In the genomic region with DNA sequence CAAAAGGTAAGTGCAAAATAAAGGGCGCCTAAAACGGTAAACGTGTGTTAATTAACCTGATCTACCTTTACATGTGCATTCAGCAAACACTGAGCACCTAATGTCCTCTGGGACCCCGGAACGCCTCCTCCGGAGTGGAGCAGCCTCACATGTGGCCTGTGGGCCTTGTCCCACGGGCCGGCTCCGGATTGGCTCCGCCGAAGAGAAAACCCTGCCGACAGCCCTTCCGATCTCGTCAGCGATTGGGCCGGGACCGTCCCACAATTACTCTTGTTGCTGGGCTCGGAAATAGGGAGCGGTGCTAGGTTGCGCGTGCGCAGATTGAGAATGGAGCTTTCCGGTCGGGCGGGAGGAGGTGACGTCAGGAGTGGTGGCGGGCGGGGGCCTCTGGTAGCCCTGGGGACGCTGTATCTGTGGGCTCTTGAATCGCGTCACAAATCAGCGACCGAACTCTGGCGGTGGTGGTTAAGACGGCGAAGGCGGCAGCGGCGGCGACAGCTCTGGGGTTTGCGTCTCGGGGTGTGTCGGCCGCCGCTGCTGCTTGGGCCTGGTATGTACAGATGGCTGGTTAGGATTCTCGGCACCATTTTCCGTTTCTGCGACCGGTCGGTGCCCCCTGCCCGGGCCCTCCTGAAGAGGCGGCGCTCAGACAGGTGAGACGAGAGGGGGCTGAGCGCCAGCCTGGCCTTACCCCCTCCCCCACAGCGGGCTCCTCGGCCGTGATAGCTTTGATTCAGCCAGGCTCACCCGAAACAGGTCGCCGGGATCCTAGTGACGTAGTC, we compare ENCODE assay signal across 1 cellular context.
TF ChIP-seq lines count a peak whose summit lies in the region.

A gene (plus strand): TSS at position 434 of the 782 bp plus-strand sequence. CDS start 119 bp downstream, at position 553.

TF ChIP-seq in GM12878, 131 proteins besides CTCF, POLR2A, EP300 and RAD21 (continued from another document and continues in another):
- TF ChIP-seq, protein P1, sequence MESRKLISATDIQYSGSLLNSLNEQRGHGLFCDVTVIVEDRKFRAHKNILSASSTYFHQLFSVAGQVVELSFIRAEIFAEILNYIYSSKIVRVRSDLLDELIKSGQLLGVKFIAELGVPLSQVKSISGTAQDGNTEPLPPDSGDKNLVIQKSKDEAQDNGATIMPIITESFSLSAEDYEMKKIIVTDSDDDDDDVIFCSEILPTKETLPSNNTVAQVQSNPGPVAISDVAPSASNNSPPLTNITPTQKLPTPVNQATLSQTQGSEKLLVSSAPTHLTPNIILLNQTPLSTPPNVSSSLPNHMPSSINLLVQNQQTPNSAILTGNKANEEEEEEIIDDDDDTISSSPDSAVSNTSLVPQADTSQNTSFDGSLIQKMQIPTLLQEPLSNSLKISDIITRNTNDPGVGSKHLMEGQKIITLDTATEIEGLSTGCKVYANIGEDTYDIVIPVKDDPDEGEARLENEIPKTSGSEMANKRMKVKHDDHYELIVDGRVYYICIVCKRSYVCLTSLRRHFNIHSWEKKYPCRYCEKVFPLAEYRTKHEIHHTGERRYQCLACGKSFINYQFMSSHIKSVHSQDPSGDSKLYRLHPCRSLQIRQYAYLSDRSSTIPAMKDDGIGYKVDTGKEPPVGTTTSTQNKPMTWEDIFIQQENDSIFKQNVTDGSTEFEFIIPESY (IDR thresholded peaks at IDR 0.05): no peak
- TF ChIP-seq EZH2 (IDR thresholded peaks at IDR 0.05; ENCODE audit: borderline replicate concordance, control insufficient read depth, low read depth, low read length) (no peak), HDAC2 (IDR thresholded peaks at IDR 0.05) (no peak), TCF12 (IDR thresholded peaks at IDR 0.05; ENCODE audit: low read depth, low read length) (no peak), RCOR1 (conservative IDR thresholded peaks at IDR 0.05; ENCODE audit: low read depth, low read length) (no peak), TBL1XR1 (IDR thresholded peaks at IDR 0.05; ENCODE audit: low read depth, low read length) (0 out of 2 replicates have a peak, but pooled peaks have one; percentile 11), JUNB (IDR thresholded peaks at IDR 0.05) (no peak), KLF5 (IDR thresholded peaks at IDR 0.05; ENCODE audit: partially characterized antibody) (no peak), ZNF217 (IDR thresholded peaks at IDR 0.05) (no peak), DPF2 (IDR thresholded peaks at IDR 0.05) (no peak; the same call in 1 of the 2 replicates), NR2C1 (IDR thresholded peaks at IDR 0.05) (no peak), SP1 (IDR thresholded peaks at IDR 0.05; ENCODE audit: low read depth, low read length) (peak; percentile 73), IKZF2 (IDR thresholded peaks at IDR 0.05) (no peak), SIN3A (IDR thresholded peaks at IDR 0.05; ENCODE audit: low read depth, low read length) (peak; percentile 46), SRF (IDR thresholded peaks at IDR 0.05; ENCODE audit: low read depth in 2 of 2, low read length in 2 of 2) (peak in 1 of 2 experiments; percentile 75; a peak in 1 of 4 replicates), CBX3 (IDR thresholded peaks at IDR 0.05; ENCODE audit: borderline replicate concordance, low read depth) (no peak), PAX8 (IDR thresholded peaks at IDR 0.05) (no peak), MYC (IDR thresholded peaks at IDR 0.05; ENCODE audit: insufficient read depth, insufficient read length, insufficient replicate concordance, low read length, severe bottlenecking) (no peak), BHLHE40 (IDR thresholded peaks at IDR 0.05; ENCODE audit: borderline replicate concordance in 1 of 2, low read depth in 2 of 2, low read length in 1 of 2) (peak in 1 of 2 experiments; percentile 50; a peak in 1 of 4 replicates), NFXL1 (IDR thresholded peaks at IDR 0.05; ENCODE audit: borderline replicate concordance) (no peak), YBX1 (IDR thresholded peaks at IDR 0.05) (no peak), ZZZ3 (IDR thresholded peaks at IDR 0.05; ENCODE audit: control insufficient read depth, insufficient read length, low read depth) (no peak), NFIC (IDR thresholded peaks at IDR 0.05; ENCODE audit: low read depth, low read length) (no peak), HCFC1 (IDR thresholded peaks at IDR 0.05; ENCODE audit: low read length) (peak; percentile 42; the same call in 1 of the 2 replicates), POU2F2 (IDR thresholded peaks at IDR 0.05; ENCODE audit: borderline replicate concordance, low read depth, low read length) (0 out of 3 replicates have a peak, but pooled peaks have one; percentile 5), JUND (IDR thresholded peaks at IDR 0.05; ENCODE audit: low read depth, low read length) (0 out of 2 replicates have a peak, but pooled peaks have one; percentile 40)
- TF ChIP-seq, protein P2, sequence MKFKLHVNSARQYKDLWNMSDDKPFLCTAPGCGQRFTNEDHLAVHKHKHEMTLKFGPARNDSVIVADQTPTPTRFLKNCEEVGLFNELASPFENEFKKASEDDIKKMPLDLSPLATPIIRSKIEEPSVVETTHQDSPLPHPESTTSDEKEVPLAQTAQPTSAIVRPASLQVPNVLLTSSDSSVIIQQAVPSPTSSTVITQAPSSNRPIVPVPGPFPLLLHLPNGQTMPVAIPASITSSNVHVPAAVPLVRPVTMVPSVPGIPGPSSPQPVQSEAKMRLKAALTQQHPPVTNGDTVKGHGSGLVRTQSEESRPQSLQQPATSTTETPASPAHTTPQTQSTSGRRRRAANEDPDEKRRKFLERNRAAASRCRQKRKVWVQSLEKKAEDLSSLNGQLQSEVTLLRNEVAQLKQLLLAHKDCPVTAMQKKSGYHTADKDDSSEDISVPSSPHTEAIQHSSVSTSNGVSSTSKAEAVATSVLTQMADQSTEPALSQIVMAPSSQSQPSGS (IDR thresholded peaks at IDR 0.05; ENCODE audit: low read length): 0 out of 2 replicates have a peak, but pooled peaks have one; percentile 22
- TF ChIP-seq, protein P3, sequence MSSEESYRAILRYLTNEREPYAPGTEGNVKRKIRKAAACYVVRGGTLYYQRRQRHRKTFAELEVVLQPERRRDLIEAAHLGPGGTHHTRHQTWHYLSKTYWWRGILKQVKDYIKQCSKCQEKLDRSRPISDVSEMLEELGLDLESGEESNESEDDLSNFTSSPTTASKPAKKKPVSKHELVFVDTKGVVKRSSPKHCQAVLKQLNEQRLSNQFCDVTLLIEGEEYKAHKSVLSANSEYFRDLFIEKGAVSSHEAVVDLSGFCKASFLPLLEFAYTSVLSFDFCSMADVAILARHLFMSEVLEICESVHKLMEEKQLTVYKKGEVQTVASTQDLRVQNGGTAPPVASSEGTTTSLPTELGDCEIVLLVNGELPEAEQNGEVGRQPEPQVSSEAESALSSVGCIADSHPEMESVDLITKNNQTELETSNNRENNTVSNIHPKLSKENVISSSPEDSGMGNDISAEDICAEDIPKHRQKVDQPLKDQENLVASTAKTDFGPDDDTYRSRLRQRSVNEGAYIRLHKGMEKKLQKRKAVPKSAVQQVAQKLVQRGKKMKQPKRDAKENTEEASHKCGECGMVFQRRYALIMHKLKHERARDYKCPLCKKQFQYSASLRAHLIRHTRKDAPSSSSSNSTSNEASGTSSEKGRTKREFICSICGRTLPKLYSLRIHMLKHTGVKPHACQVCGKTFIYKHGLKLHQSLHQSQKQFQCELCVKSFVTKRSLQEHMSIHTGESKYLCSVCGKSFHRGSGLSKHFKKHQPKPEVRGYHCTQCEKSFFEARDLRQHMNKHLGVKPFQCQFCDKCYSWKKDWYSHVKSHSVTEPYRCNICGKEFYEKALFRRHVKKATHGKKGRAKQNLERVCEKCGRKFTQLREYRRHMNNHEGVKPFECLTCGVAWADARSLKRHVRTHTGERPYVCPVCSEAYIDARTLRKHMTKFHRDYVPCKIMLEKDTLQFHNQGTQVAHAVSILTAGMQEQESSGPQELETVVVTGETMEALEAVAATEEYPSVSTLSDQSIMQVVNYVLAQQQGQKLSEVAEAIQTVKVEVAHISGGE (CRISPR knock-in tag; IDR thresholded peaks at IDR 0.05): no peak
- TF ChIP-seq, protein P4, sequence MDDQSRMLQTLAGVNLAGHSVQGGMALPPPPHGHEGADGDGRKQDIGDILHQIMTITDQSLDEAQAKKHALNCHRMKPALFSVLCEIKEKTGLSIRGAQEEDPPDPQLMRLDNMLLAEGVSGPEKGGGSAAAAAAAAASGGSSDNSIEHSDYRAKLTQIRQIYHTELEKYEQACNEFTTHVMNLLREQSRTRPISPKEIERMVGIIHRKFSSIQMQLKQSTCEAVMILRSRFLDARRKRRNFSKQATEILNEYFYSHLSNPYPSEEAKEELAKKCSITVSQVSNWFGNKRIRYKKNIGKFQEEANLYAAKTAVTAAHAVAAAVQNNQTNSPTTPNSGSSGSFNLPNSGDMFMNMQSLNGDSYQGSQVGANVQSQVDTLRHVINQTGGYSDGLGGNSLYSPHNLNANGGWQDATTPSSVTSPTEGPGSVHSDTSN (IDR thresholded peaks at IDR 0.05; ENCODE audit: insufficient replicate concordance, low read depth, low read length): no peak
- TF ChIP-seq, protein P5, sequence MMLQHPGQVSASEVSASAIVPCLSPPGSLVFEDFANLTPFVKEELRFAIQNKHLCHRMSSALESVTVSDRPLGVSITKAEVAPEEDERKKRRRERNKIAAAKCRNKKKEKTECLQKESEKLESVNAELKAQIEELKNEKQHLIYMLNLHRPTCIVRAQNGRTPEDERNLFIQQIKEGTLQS (IDR thresholded peaks at IDR 0.05; ENCODE audit: borderline replicate concordance, extremely low read depth, low read depth, low read length): peak; percentile 55; the same call in 1 of the 2 replicates
- TF ChIP-seq, protein P6, sequence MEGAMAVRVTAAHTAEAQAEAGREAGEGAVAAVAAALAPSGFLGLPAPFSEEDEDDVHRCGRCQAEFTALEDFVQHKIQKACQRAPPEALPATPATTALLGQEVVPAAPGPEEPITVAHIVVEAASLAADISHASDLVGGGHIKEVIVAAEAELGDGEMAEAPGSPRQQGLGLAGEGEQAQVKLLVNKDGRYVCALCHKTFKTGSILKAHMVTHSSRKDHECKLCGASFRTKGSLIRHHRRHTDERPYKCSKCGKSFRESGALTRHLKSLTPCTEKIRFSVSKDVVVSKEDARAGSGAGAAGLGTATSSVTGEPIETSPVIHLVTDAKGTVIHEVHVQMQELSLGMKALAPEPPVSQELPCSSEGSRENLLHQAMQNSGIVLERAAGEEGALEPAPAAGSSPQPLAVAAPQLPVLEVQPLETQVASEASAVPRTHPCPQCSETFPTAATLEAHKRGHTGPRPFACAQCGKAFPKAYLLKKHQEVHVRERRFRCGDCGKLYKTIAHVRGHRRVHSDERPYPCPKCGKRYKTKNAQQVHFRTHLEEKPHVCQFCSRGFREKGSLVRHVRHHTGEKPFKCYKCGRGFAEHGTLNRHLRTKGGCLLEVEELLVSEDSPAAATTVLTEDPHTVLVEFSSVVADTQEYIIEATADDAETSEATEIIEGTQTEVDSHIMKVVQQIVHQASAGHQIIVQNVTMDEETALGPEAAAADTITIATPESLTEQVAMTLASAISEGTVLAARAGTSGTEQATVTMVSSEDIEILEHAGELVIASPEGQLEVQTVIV (IDR thresholded peaks at IDR 0.05; ENCODE audit: borderline replicate concordance, partially characterized antibody): no peak
- TF ChIP-seq, protein P7, sequence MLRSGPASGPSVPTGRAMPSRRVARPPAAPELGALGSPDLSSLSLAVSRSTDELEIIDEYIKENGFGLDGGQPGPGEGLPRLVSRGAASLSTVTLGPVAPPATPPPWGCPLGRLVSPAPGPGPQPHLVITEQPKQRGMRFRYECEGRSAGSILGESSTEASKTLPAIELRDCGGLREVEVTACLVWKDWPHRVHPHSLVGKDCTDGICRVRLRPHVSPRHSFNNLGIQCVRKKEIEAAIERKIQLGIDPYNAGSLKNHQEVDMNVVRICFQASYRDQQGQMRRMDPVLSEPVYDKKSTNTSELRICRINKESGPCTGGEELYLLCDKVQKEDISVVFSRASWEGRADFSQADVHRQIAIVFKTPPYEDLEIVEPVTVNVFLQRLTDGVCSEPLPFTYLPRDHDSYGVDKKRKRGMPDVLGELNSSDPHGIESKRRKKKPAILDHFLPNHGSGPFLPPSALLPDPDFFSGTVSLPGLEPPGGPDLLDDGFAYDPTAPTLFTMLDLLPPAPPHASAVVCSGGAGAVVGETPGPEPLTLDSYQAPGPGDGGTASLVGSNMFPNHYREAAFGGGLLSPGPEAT (IDR thresholded peaks at IDR 0.05; ENCODE audit: low read depth): peak; percentile 74
- TF ChIP-seq, protein P8, sequence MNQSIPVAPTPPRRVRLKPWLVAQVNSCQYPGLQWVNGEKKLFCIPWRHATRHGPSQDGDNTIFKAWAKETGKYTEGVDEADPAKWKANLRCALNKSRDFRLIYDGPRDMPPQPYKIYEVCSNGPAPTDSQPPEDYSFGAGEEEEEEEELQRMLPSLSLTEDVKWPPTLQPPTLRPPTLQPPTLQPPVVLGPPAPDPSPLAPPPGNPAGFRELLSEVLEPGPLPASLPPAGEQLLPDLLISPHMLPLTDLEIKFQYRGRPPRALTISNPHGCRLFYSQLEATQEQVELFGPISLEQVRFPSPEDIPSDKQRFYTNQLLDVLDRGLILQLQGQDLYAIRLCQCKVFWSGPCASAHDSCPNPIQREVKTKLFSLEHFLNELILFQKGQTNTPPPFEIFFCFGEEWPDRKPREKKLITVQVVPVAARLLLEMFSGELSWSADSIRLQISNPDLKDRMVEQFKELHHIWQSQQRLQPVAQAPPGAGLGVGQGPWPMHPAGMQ (IDR thresholded peaks at IDR 0.05; ENCODE audit: borderline replicate concordance): no peak
- TF ChIP-seq, protein P9, sequence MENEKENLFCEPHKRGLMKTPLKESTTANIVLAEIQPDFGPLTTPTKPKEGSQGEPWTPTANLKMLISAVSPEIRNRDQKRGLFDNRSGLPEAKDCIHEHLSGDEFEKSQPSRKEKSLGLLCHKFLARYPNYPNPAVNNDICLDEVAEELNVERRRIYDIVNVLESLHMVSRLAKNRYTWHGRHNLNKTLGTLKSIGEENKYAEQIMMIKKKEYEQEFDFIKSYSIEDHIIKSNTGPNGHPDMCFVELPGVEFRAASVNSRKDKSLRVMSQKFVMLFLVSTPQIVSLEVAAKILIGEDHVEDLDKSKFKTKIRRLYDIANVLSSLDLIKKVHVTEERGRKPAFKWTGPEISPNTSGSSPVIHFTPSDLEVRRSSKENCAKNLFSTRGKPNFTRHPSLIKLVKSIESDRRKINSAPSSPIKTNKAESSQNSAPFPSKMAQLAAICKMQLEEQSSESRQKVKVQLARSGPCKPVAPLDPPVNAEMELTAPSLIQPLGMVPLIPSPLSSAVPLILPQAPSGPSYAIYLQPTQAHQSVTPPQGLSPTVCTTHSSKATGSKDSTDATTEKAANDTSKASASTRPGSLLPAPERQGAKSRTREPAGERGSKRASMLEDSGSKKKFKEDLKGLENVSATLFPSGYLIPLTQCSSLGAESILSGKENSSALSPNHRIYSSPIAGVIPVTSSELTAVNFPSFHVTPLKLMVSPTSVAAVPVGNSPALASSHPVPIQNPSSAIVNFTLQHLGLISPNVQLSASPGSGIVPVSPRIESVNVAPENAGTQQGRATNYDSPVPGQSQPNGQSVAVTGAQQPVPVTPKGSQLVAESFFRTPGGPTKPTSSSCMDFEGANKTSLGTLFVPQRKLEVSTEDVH (IDR thresholded peaks at IDR 0.05; ENCODE audit: low read depth, partially characterized antibody): no peak
